In genomic region chr12:122979001-122979907, GRCh38 we compare ENCODE assay signal across 8 cellular contexts. TPM values are rescaled to one million over a fixed set of nuclear protein-coding genes. Genes with fewer than 3 reads are reported as not detected.
DNase-seq lines count a peak whose midpoint lies in the region; ATAC-seq and TF ChIP-seq lines count a peak whose summit lies in the region.

No MANE protein-coding gene starts in this region.

- no peak overlapping the region for H2AFZ ChIP-seq in OCI-LY1 (ENCODE audit: low read length)

- peaks cover 34% of the 10 kb centered on the region for H3K36me3 Mint-ChIP-seq in CD4-positive, alpha-beta T cell (ENCODE audit: low read depth)
- H3K36me3 Mint-ChIP-seq in effector memory CD8-positive, alpha-beta T cell (ENCODE audit: insufficient read depth), result peaks cover 30% of the 10 kb centered on the region
- H3K36me3 Mint-ChIP-seq in neural crest cell (ENCODE audit: low read depth), result no peaks in the 10 kb centered on the region

- H3K9me3 ChIP-seq in CD4-positive, alpha-beta T cell (ENCODE audit: control insufficient read depth, low read length), result no peaks in the 10 kb centered on the region
- H3K9me3 ChIP-seq in OCI-LY1 (ENCODE audit: low read length), result no peaks in the 10 kb centered on the region

- no peaks in the 10 kb centered on the region for H3K27me3 Mint-ChIP-seq in CD4-positive, alpha-beta T cell
- no peaks in the 10 kb centered on the region for H3K27me3 Mint-ChIP-seq in effector memory CD8-positive, alpha-beta T cell
- H3K27me3 Mint-ChIP-seq in neural crest cell (ENCODE audit: low read depth), result peaks cover 6% of the 10 kb centered on the region

- no peaks in the 10 kb centered on the region for H3F3A ChIP-seq in OCI-LY1 (ENCODE audit: insufficient read depth, low read length)

- peak overlapping the region; percentile 89; the same call in 1 of the 2 replicates for H3K9ac ChIP-seq in OCI-LY1 (ENCODE audit: low read length)

- ATAC-seq in CD4-positive, alpha-beta T cell (ENCODE audit: poor library complexity), result no peak
- no peak for ATAC-seq in effector memory CD8-positive, alpha-beta T cell (replicated peaks)
- ATAC-seq in omental fat pad (ENCODE audit: low FRiP score), result no peak

- no peaks in the 10 kb centered on the region for H3K9me3 Mint-ChIP-seq in CD4-positive, alpha-beta T cell
- H3K9me3 Mint-ChIP-seq in effector memory CD8-positive, alpha-beta T cell, result no peaks in the 10 kb centered on the region
- no peaks in the 10 kb centered on the region for H3K9me3 Mint-ChIP-seq in neural crest cell

- intact Hi-C loops in CD4-positive, alpha-beta T cell (cut with DNase I, micrococcal nuclease), result loop anchor here in 1 of 2 experiments (5.0 to 10.0 kb wide), 4 partner anchors 173 to 623 kb away; partner anchors contain the start of genes DDX55, KNTC1, PITPNM2 and RSRC2

- H3K9me2 ChIP-seq in OCI-LY1 (ENCODE audit: low read depth, low read length), result no peaks in the 10 kb centered on the region

- no peaks in the 10 kb centered on the region for H4K20me1 ChIP-seq in OCI-LY1 (ENCODE audit: insufficient read depth, low read length)

- no peak for TF ChIP-seq CTCF in CD4-positive, alpha-beta T cell (IDR thresholded peaks at IDR 0.05)
- TF ChIP-seq CTCF in OCI-LY1 (IDR thresholded peaks at IDR 0.05; ENCODE audit: low read length), result no peak
- TF ChIP-seq CTCF in neural crest cell (conservative IDR thresholded peaks at IDR 0.05), result no peak
- TF ChIP-seq CTCF in omental fat pad (IDR thresholded peaks at IDR 0.05), result no peak
- no peak for TF ChIP-seq CTCF in GM20000 (IDR thresholded peaks at IDR 0.05; ENCODE audit: extremely low read depth, missing control alignments)

- DNase-seq in CD4-positive, alpha-beta T cell, result no peak
- DNase-seq in effector memory CD8-positive, alpha-beta T cell, result no peak
- DNase-seq in neural crest cell (ENCODE audit: low read depth, low spot score) (no peak), GM19238 (ENCODE audit: insufficient read length, low spot score) (no peak), G401 (ENCODE audit: low spot score) (no peak), omental fat pad (ENCODE audit: low spot score) (no peak), GM20000 (ENCODE audit: low spot score) (no peak)

- peak overlapping the region; percentile 89 for H3K4me3 ChIP-seq in OCI-LY1 (ENCODE audit: low read depth, low read length, poor library complexity, severe bottlenecking)

- peaks cover 54% of the 10 kb centered on the region for H3K4me1 ChIP-seq in OCI-LY1 (ENCODE audit: insufficient read depth, low read length, severe bottlenecking)

- H3K27ac Mint-ChIP-seq in CD4-positive, alpha-beta T cell, result peak overlapping the region; percentile 92
- H3K27ac Mint-ChIP-seq in effector memory CD8-positive, alpha-beta T cell, result peak overlapping the region; percentile 65 to 70
- H3K27ac Mint-ChIP-seq in neural crest cell (ENCODE audit: unreplicated experiment), result peak overlapping the region; percentile 35

- H3K4me3 Mint-ChIP-seq in CD4-positive, alpha-beta T cell, result peak overlapping the region; percentile 94
- peak overlapping the region; percentile 91 for H3K4me3 Mint-ChIP-seq in effector memory CD8-positive, alpha-beta T cell
- H3K4me3 Mint-ChIP-seq in neural crest cell, result peak overlapping the region; percentile 96

- no peaks in the 10 kb centered on the region for H3K79me2 ChIP-seq in OCI-LY1 (ENCODE audit: insufficient read depth, low read length)

- CTCF ChIA-PET in CD4-positive, alpha-beta T cell (lab: Charles Lee), result interaction anchor here (0.9 kb wide), 1 partner anchor 64 kb away, joined by 3 read pairs; no protein-coding TSS in a partner anchor

- POLR2A ChIA-PET in CD4-positive, alpha-beta T cell (lab: Charles Lee), result interaction anchor here (0.6 to 2.0 kb wide), 5 partner anchors 13 to 259 kb away, joined by 3 to 9 read pairs (median 5); partner anchors contain the start of genes ABCB9, MPHOSPH9 and MTRFR

- H3K4me1 Mint-ChIP-seq in CD4-positive, alpha-beta T cell (ENCODE audit: low read depth), result peaks cover 59% of the 10 kb centered on the region
- H3K4me1 Mint-ChIP-seq in effector memory CD8-positive, alpha-beta T cell (ENCODE audit: low read depth in 2 of 2), result peaks cover 41 to 43% of the 10 kb centered on the region in 2 donors
- peaks cover 48% of the 10 kb centered on the region for H3K4me1 Mint-ChIP-seq in neural crest cell

- peak overlapping the region; percentile 71 for H3K4me2 ChIP-seq in OCI-LY1 (ENCODE audit: low read length)

- in situ Hi-C loops in G401 (cut with HindIII; ENCODE audit: low sequenced_read_pairs), result no loop called here

- no peaks in the 10 kb centered on the region for H3K27me3 ChIP-seq in CD4-positive, alpha-beta T cell (ENCODE audit: control insufficient read depth, insufficient read depth, low read length)
- H3K27me3 ChIP-seq in OCI-LY1 (ENCODE audit: insufficient read depth, low read length), result no peaks in the 10 kb centered on the region

- H3K27ac ChIP-seq in CD4-positive, alpha-beta T cell (ENCODE audit: low read depth, low read length), result peak overlapping the region; percentile 68
- peak overlapping the region; percentile 47 for H3K27ac ChIP-seq in OCI-LY1 (ENCODE audit: low read depth, low read length, poor library complexity, severe bottlenecking)

- peaks cover 56% of the 10 kb centered on the region for H3K36me3 ChIP-seq in OCI-LY1 (ENCODE audit: insufficient read depth, low read length)

RNA-seq across cellular contexts. Expression of gene ARL6IP4, which starts 1.2 kb away (rescaled TPM):
- total RNA-seq in CD4-positive, alpha-beta T cell, result 100 to 1,000 TPM; 140 to 142 TPM
- total RNA-seq in neural crest cell (173 and 180 TPM in 2 replicates), omental fat pad (100 to 1,000 TPM; 146 to 241 (median 189) TPM)
- 315 and 347 TPM in 2 replicates for total RNA-seq in G401 (2014; rRNA removed; shearing (Covaris generic))

RNA-seq across cellular contexts. Expression of gene OGFOD2, which starts 4.2 kb away (rescaled TPM):
- 10 to 100 TPM; 12.0 to 14.9 TPM for total RNA-seq in CD4-positive, alpha-beta T cell
- 17.2 and 18.1 TPM in 2 replicates for total RNA-seq in neural crest cell
- total RNA-seq in G401 (2014; rRNA removed; shearing (Covaris generic)), result 23.6 and 45.3 TPM in 2 replicates
- 10 to 100 TPM in 1 of 4 donors, 1 to 10 TPM in 3; 3.1 to 13.9 (median 6.2) TPM for total RNA-seq in omental fat pad

RNA-seq across cellular contexts. Expression of gene ABCB9, which starts 13.0 kb away (rescaled TPM):
- total RNA-seq in CD4-positive, alpha-beta T cell, result 1 to 10 TPM; 5.4 to 6.2 TPM
- 14.2 and 16.3 TPM in 2 replicates for total RNA-seq in neural crest cell
- 3.8 and 7.4 TPM in 2 replicates for total RNA-seq in G401 (2014; rRNA removed; shearing (Covaris generic))
- 1 to 10 TPM; 1.3 to 4.7 (median 2.7) TPM for total RNA-seq in omental fat pad

Comparison
In these comparisons a context has a peak if more than half of its experiments do, and no peak if none do; other contexts are left out.
1. H3K27ac Mint-ChIP-seq: peak in every context shown above with its lines; median percentile 92 in CD4-positive, alpha-beta T cell; 68 in effector memory CD8-positive, alpha-beta T cell; 35 in neural crest cell.